In genomic region chr4:159158989-159159388, GRCh38 we compare ENCODE assay signal across 26 cellular contexts.
"Had no signal": no experiment of that assay in that cellular context is flagged by ENCODE, and none has a peak within 500 bp of the region (broad histone marks: within the 10 kb centered on the region; RNA-seq: fewer than 3 reads in every experiment).

No MANE protein-coding gene starts in this region.

- H2AFZ ChIP-seq: parathyroid adenoma had no signal

- H3K27ac Mint-ChIP-seq: activated B cell treated with CpG ODN at 0.5 μM for 24 hours; activated CD4-positive, alpha-beta T cell treated with anti-CD3 and anti-CD28 coated beads for 36 hours; activated naive CD8-positive, alpha-beta T cell; activated T-helper 2 cell treated with anti-CD3 and anti-CD28 coated beads, Interferon-gamma antibody, Interleukin-2, Interleukin-4, amounts not matched to agents 10 μg/mL and 5 μg/mL and 100 μg/mL, durations not matched to agents 14 hours and 24 hours and 36 hours; nephron had no signal

- FAIRE-seq: astrocyte had no signal

- H3K4me3 Mint-ChIP-seq: activated B cell treated with CpG ODN at 0.5 μM for 24 hours; activated CD4-positive, alpha-beta T cell treated with anti-CD3 and anti-CD28 coated beads for 36 hours; activated naive CD8-positive, alpha-beta T cell; activated T-cell treated with anti-CD3 and anti-CD28 coated beads, Interleukin-2, amount 50 U/mL, for 4 hours; nephron had no signal

- H3K36me3 ChIP-seq: adrenal gland, breast epithelium, gastroesophageal sphincter, right lobe of liver, upper lobe of right lung had no signal

- H3K27ac ChIP-seq: adrenal gland, breast epithelium, coronary artery, epithelial cell of prostate, gastroesophageal sphincter, parathyroid adenoma, right lobe of liver, upper lobe of right lung had no signal

- H3K4me3 ChIP-seq: adrenal gland, breast epithelium, coronary artery, gastroesophageal sphincter, right lobe of liver, upper lobe of right lung had no signal

- H3K9me3 Mint-ChIP-seq: activated B cell treated with CpG ODN at 0.5 μM for 24 hours; activated T-cell treated with anti-CD3 and anti-CD28 coated beads, Interleukin-2, amount 50 U/mL, for 4 hours; activated T-helper 2 cell treated with anti-CD3 and anti-CD28 coated beads, Interferon-gamma antibody, Interleukin-2, Interleukin-4, amounts not matched to agents 10 μg/mL and 5 μg/mL and 100 μg/mL, durations not matched to agents 14 hours and 24 hours and 36 hours; nephron had no signal

- DNase-seq: activated B cell treated with CpG ODN at 0.5 μM for 24 hours; activated CD4-positive, alpha-beta T cell treated with anti-CD3 and anti-CD28 coated beads for 36 hours; activated CD4-positive, alpha-beta T cell treated with anti-CD3 and anti-CD28 coated beads, Interleukin-2, amount 50 U/mL, for 4 hours; activated CD8-positive, alpha-beta memory T cell treated with anti-CD3 and anti-CD28 coated beads, Interleukin-2, amount 50 U/mL, for 48 hours; activated naive CD4-positive, alpha-beta T cell; activated T-cell treated with anti-CD3 and anti-CD28 coated beads, Interleukin-2, amount 50 U/mL, for 4 hours; adrenal gland; cerebellar nuclear complex; head of caudate nucleus; hypothalamus; nucleus accumbens; right lobe of liver; small intestine; stimulated activated CD4-positive, alpha-beta T cell treated with anti-CD3 and anti-CD28 coated beads, Interleukin-15, amount 100 ng/mL, for 24 hours; stimulated activated naive CD4-positive, alpha-beta T cell; T1000; upper lobe of right lung had no signal

- H3K27me3 Mint-ChIP-seq: activated B cell treated with CpG ODN at 0.5 μM for 24 hours; activated CD4-positive, alpha-beta T cell treated with anti-CD3 and anti-CD28 coated beads for 36 hours; activated naive CD8-positive, alpha-beta T cell had no signal

- ATAC-seq: activated CD4-positive, alpha-beta T cell treated with anti-CD3 and anti-CD28 coated beads for 36 hours; activated T-cell treated with anti-CD3 and anti-CD28 coated beads, Interleukin-2, amount 50 U/mL, for 4 hours; gastroesophageal sphincter; upper lobe of right lung had no signal

- H3K9me3 ChIP-seq: adrenal gland, breast epithelium, gastroesophageal sphincter, right lobe of liver, upper lobe of right lung had no signal

- H3K9ac ChIP-seq: parathyroid adenoma had no signal

- H3K4me1 ChIP-seq: breast epithelium had no signal

- H3K36me3 Mint-ChIP-seq: activated naive CD8-positive, alpha-beta T cell had no signal

- H3K27me3 ChIP-seq: adrenal gland, breast epithelium, gastroesophageal sphincter, right lobe of liver, upper lobe of right lung had no signal
